Comparison of ENCODE assay signal across 22 cellular contexts in the genomic region with DNA sequence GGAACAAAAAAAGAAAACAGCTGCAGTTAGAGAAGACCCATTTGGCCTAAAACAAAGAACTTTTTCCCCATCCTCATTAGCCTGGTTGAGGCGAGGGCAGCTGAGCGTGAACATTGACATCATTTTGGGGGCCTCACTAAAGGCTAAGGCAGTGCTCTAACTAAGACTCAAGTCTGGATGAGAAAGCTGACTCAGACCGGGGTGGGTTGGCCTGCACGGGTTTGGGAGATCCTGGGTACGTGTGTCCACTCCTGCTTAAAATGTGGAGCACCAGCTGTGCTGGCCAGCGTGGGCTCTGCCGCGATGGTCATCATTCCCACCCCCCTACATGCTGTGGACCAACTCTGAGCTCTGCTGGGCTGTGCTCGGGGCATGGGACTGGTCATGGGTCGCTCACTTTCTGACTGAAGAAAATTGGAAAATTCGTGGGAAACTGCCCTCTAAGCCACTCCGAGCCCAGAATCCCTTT.
DNase-seq lines count a peak whose midpoint lies in the region; ATAC-seq and TF ChIP-seq lines count a peak whose summit lies in the region.
"Had no signal": no experiment of that assay in that cellular context is flagged by ENCODE, and none has a peak within 500 bp of the region (broad histone marks: within the 10 kb centered on the region; RNA-seq: fewer than 3 reads in every experiment).

No MANE protein-coding gene starts in this region.

- no peaks in the 10 kb centered on the region for H3K9me3 ChIP-seq in neuronal stem cell (replicated peaks in 1 of 2; ENCODE audit: control insufficient read depth in 2 of 2, insufficient read depth in 1 of 2, low read depth in 1 of 2, low read length in 2 of 2)
- no peaks in the 10 kb centered on the region for H3K9me3 ChIP-seq in uterus
- H3K9me3 ChIP-seq: MG63 had no signal

- H3K14ac ChIP-seq in neuronal stem cell (ENCODE audit: low read length), result peak overlapping the region; percentile 84

- intact Hi-C loops in cardiac septum (cut with DNase I), result no loop called here
- intact Hi-C loops in Right ventricle myocardium superior (cut with DNase I), result no loop called here
- intact Hi-C loops in activated T-helper 2 cell treated with anti-CD3 and anti-CD28 coated beads, Interferon-gamma antibody, Interleukin-2, Interleukin-4, amounts not matched to agents 10 μg/mL and 5 μg/mL and 100 μg/mL, durations not matched to agents 14 hours and 24 hours and 36 hours (cut with micrococcal nuclease), result no loop called here
- intact Hi-C loops in uterus (cut with DNase I; ENCODE audit: low total_unique reads), result no loop called here

- H3K79me1 ChIP-seq in neuronal stem cell (ENCODE audit: low read depth, low read length), result no peaks in the 10 kb centered on the region

- H3K23ac ChIP-seq in neuronal stem cell (ENCODE audit: low read depth, low read length, poor library complexity), result no peak overlapping the region

- H3K4ac ChIP-seq in neuronal stem cell (ENCODE audit: low read length), result no peak overlapping the region

- no peaks in the 10 kb centered on the region for H3K36me3 ChIP-seq in neuronal stem cell (replicated peaks in 1 of 2; ENCODE audit: control insufficient read depth in 2 of 2, insufficient read depth in 2 of 2, low read length in 2 of 2)
- H3K36me3 ChIP-seq in uterus, result no peaks in the 10 kb centered on the region
- H3K36me3 ChIP-seq: BLaER1 had no signal

- H3K18ac ChIP-seq in neuronal stem cell (ENCODE audit: low read length), result peak overlapping the region; percentile 56

- no peak overlapping the region for H3K9ac ChIP-seq in neuronal stem cell (ENCODE audit: low read depth, low read length, poor library complexity)
- H3K9ac ChIP-seq: BLaER1 had no signal

- TF ChIP-seq POLR2A in uterus (IDR thresholded peaks at IDR 0.05), result no peak

- H3K27ac ChIP-seq in neuronal stem cell (replicated peaks; ENCODE audit: low read length) (no peak overlapping the region), uterus (no peak overlapping the region)
- H3K27ac ChIP-seq: BLaER1, PC-9 had no signal

- H3K27me3 Mint-ChIP-seq in activated T-helper 2 cell treated with anti-CD3 and anti-CD28 coated beads, Interferon-gamma antibody, Interleukin-2, Interleukin-4, amounts not matched to agents 10 μg/mL and 5 μg/mL and 100 μg/mL, durations not matched to agents 14 hours and 24 hours and 36 hours (ENCODE audit: low read depth), result peaks cover 3% of the 10 kb centered on the region
- H3K27me3 Mint-ChIP-seq in type B pancreatic cell, result no peaks in the 10 kb centered on the region

- no peak overlapping the region for H3K4me3 Mint-ChIP-seq in activated T-helper 2 cell treated with anti-CD3 and anti-CD28 coated beads, Interferon-gamma antibody, Interleukin-2, Interleukin-4, amounts not matched to agents 10 μg/mL and 5 μg/mL and 100 μg/mL, durations not matched to agents 14 hours and 24 hours and 36 hours (ENCODE audit: low read depth)
- no peak overlapping the region for H3K4me3 Mint-ChIP-seq in type B pancreatic cell
- H3K4me3 Mint-ChIP-seq: CD4-positive, alpha-beta memory T cell; HFFc6 had no signal

- H2AFZ ChIP-seq in neuronal stem cell (ENCODE audit: low read length), result no peak overlapping the region
- H2AFZ ChIP-seq: PC-9 had no signal

- ATAC-seq in Right ventricle myocardium superior (ENCODE audit: poor library complexity), result no peak
- no peak for ATAC-seq in HG02678 (IDR thresholded peaks at IDR 0.05; ENCODE audit: unreplicated experiment)
- ATAC-seq: K562, SK-N-SH treated with all-trans-retinoic acid at 6 μM for 48 hours had no signal

- TF ChIP-seq CTCF in type B pancreatic cell (conservative IDR thresholded peaks at IDR 0.05) (no peak), uterus (IDR thresholded peaks at IDR 0.05) (no peak)

- H3K27ac Mint-ChIP-seq in activated T-helper 2 cell treated with anti-CD3 and anti-CD28 coated beads, Interferon-gamma antibody, Interleukin-2, Interleukin-4, amounts not matched to agents 10 μg/mL and 5 μg/mL and 100 μg/mL, durations not matched to agents 14 hours and 24 hours and 36 hours, result peak overlapping the region; percentile 29
- no peak overlapping the region for H3K27ac Mint-ChIP-seq in type B pancreatic cell
- H3K27ac Mint-ChIP-seq: HFFc6 had no signal

- H3K4me3 ChIP-seq in neuronal stem cell (ENCODE audit: low read length in 2 of 2) (no peak overlapping the region), uterus (no peak overlapping the region)
- H3K4me3 ChIP-seq: BLaER1, K562, MG63, PC-9 had no signal

- DNase-seq in cardiac septum (ENCODE audit: low spot score), result peak; percentile 33
- DNase-seq in Right ventricle myocardium superior, result no peak
- DNase-seq in activated T-helper 2 cell treated with anti-CD3 and anti-CD28 coated beads, Interferon-gamma antibody, Interleukin-2, Interleukin-4, amounts not matched to agents 10 μg/mL and 5 μg/mL and 100 μg/mL, durations not matched to agents 14 hours and 24 hours and 36 hours (ENCODE audit: low spot score), result no peak
- no peak for DNase-seq in neuronal stem cell (ENCODE audit: low spot score)
- peak; percentile 49 for DNase-seq in type B pancreatic cell (ENCODE audit: extremely low spot score, unreplicated experiment)
- DNase-seq in A172 (ENCODE audit: low spot score), result no peak
- no peak for DNase-seq in uterus
- DNase-seq: CD4-positive, alpha-beta memory T cell; H7; HFFc6; MG63; NCI-H1048; NCI-H1436; NCI-H187 treated with DMSO at 0.1 percent for 48 hours; NCI-H69; PC-9; RPMI8226; SHP77 treated with DMSO at 0.1 percent for 48 hours had no signal

- peaks cover 0 to 7% of the 10 kb centered on the region in 2 donors for H3K4me1 ChIP-seq in neuronal stem cell (ENCODE audit: control insufficient read depth in 2 of 2, insufficient read depth in 1 of 2, low read depth in 1 of 2, low read length in 2 of 2)
- no peaks in the 10 kb centered on the region for H3K4me1 ChIP-seq in uterus
- H3K4me1 ChIP-seq: BLaER1 had no signal

- H3K4me1 Mint-ChIP-seq in activated T-helper 2 cell treated with anti-CD3 and anti-CD28 coated beads, Interferon-gamma antibody, Interleukin-2, Interleukin-4, amounts not matched to agents 10 μg/mL and 5 μg/mL and 100 μg/mL, durations not matched to agents 14 hours and 24 hours and 36 hours (ENCODE audit: low read depth), result peaks cover 41% of the 10 kb centered on the region
- peaks cover 9% of the 10 kb centered on the region for H3K4me1 Mint-ChIP-seq in type B pancreatic cell (ENCODE audit: unreplicated experiment)

- H2BK5ac ChIP-seq in neuronal stem cell (ENCODE audit: low read length), result no peak overlapping the region

- H3K9me3 Mint-ChIP-seq in activated T-helper 2 cell treated with anti-CD3 and anti-CD28 coated beads, Interferon-gamma antibody, Interleukin-2, Interleukin-4, amounts not matched to agents 10 μg/mL and 5 μg/mL and 100 μg/mL, durations not matched to agents 14 hours and 24 hours and 36 hours, result no peaks in the 10 kb centered on the region
- peaks cover 4% of the 10 kb centered on the region for H3K9me3 Mint-ChIP-seq in type B pancreatic cell
- H3K9me3 Mint-ChIP-seq: CD4-positive, alpha-beta memory T cell; HFFc6 had no signal

- WGBS in neuronal stem cell (ENCODE audit: extremely low coverage in 2 of 2, insufficient read length in 2 of 2, insufficient replicate concordance in 1 of 2), 2 donors, result no CpG with 5 or more reads among the region's 12 CpGs

- no peak overlapping the region for H2BK12ac ChIP-seq in neuronal stem cell (ENCODE audit: low read length)

- no peak overlapping the region for H2BK15ac ChIP-seq in neuronal stem cell (ENCODE audit: low read length)

- H2AK5ac ChIP-seq in neuronal stem cell (ENCODE audit: low read depth, low read length), result no peak overlapping the region

- no peak overlapping the region for H2BK120ac ChIP-seq in neuronal stem cell (ENCODE audit: low read depth, low read length)

- H3K27me3 ChIP-seq in neuronal stem cell (ENCODE audit: control insufficient read depth in 3 of 3, insufficient read depth in 3 of 3, low read depth in 1 of 3, low read length in 3 of 3), result peaks cover 0 to 7% (median 0%) of the 10 kb centered on the region in 3 experiments
- H3K27me3 ChIP-seq in uterus, result no peaks in the 10 kb centered on the region
- H3K27me3 ChIP-seq: BLaER1, MG63 had no signal

- H4K8ac ChIP-seq in neuronal stem cell (ENCODE audit: low read depth, low read length), result no peak overlapping the region

- peaks cover 19% of the 10 kb centered on the region for H3K36me3 Mint-ChIP-seq in activated T-helper 2 cell treated with anti-CD3 and anti-CD28 coated beads, Interferon-gamma antibody, Interleukin-2, Interleukin-4, amounts not matched to agents 10 μg/mL and 5 μg/mL and 100 μg/mL, durations not matched to agents 14 hours and 24 hours and 36 hours (ENCODE audit: low read depth)
- peaks cover 7% of the 10 kb centered on the region for H3K36me3 Mint-ChIP-seq in type B pancreatic cell
- H3K36me3 Mint-ChIP-seq: CD4-positive, alpha-beta memory T cell had no signal

- H4K91ac ChIP-seq in neuronal stem cell (ENCODE audit: low read depth, low read length, poor library complexity), result no peak overlapping the region

- H3K4me2 ChIP-seq in neuronal stem cell (ENCODE audit: insufficient read depth, low read length, poor library complexity, severe bottlenecking), result no peak overlapping the region
- H3K4me2 ChIP-seq: BLaER1, PC-9 had no signal

Comparison
In these comparisons a context has a peak if more than half of its experiments do, and no peak if none do; other contexts are left out.
1. DNase-seq: peak in cardiac septum (single experiment) and type B pancreatic cell (single experiment); none in Right ventricle myocardium superior (single experiment), activated T-helper 2 cell treated with anti-CD3 and anti-CD28 coated beads, Interferon-gamma antibody, Interleukin-2, Interleukin-4, amounts not matched to agents 10 μg/mL and 5 μg/mL and 100 μg/mL, durations not matched to agents 14 hours and 24 hours and 36 hours (single experiment), neuronal stem cell (single experiment), A172 (single experiment) and uterus (0 of 2).